In genomic region chr18:76562286-76562840, GRCh38 we compare ENCODE assay signal across 22 cellular contexts.
"Had no signal": no experiment of that assay in that cellular context is flagged by ENCODE, and none has a peak within 500 bp of the region (broad histone marks: within the 10 kb centered on the region; RNA-seq: fewer than 3 reads in every experiment).

No MANE protein-coding gene starts in this region.

- H2AFZ ChIP-seq: parathyroid adenoma had no signal

- H3K9ac ChIP-seq: parathyroid adenoma had no signal

- H3K4me3 Mint-ChIP-seq: memory B cell; natural killer cell; stimulated activated naive CD8-positive, alpha-beta T cell treated with anti-CD3 and anti-CD28 coated beads, Interleukin-15, amount 100 ng/mL, for 72 hours had no signal

- H3K4me1 ChIP-seq: parathyroid adenoma had no signal

- H3K27ac Mint-ChIP-seq: memory B cell; natural killer cell; progenitor cell of endocrine pancreas; stimulated activated naive CD8-positive, alpha-beta T cell treated with anti-CD3 and anti-CD28 coated beads, Interleukin-15, amount 100 ng/mL, for 72 hours had no signal

- H3K9me3 ChIP-seq: gastrocnemius medialis, neutrophil, right lobe of liver, suprapubic skin, transverse colon, upper lobe of right lung had no signal

- H3K9me3 Mint-ChIP-seq: memory B cell; natural killer cell; stimulated activated naive CD8-positive, alpha-beta T cell treated with anti-CD3 and anti-CD28 coated beads, Interleukin-15, amount 100 ng/mL, for 72 hours had no signal

- H3K27me3 ChIP-seq: neutrophil, right lobe of liver, suprapubic skin, transverse colon, upper lobe of right lung had no signal

- H3K4me1 Mint-ChIP-seq: stimulated activated naive CD8-positive, alpha-beta T cell treated with anti-CD3 and anti-CD28 coated beads, Interleukin-15, amount 100 ng/mL, for 72 hours had no signal

- ATAC-seq: esophagus mucosa; gastrocnemius medialis; left lobe of liver; natural killer cell; right lobe of liver; stimulated activated naive CD8-positive, alpha-beta T cell treated with anti-CD3 and anti-CD28 coated beads, Interleukin-15, amount 100 ng/mL, for 72 hours; upper lobe of right lung had no signal

- H3K27ac ChIP-seq: dorsolateral prefrontal cortex, gastrocnemius medialis, neutrophil, parathyroid adenoma, right lobe of liver, suprapubic skin, transverse colon, upper lobe of right lung had no signal

- H3K27me3 Mint-ChIP-seq: progenitor cell of endocrine pancreas had no signal

- DNase-seq: dorsolateral prefrontal cortex; effector CD4-positive, alpha-beta T cell; foreskin fibroblast; gastrocnemius medialis; kidney; natural killer cell; right lobe of liver; small intestine; stimulated activated CD4-positive, alpha-beta T cell treated with anti-CD3 and anti-CD28 coated beads, Interleukin-15, amount 100 ng/mL, for 24 hours; stimulated activated CD4-positive, alpha-beta T cell treated with anti-CD3 and anti-CD28 coated beads, Interleukin-2, amount 100 ng/mL, for 48 hours; stimulated activated naive CD4-positive, alpha-beta T cell; stimulated activated naive CD8-positive, alpha-beta T cell treated with anti-CD3 and anti-CD28 coated beads, Interleukin-15, amount 100 ng/mL, for 72 hours; transverse colon; upper lobe of right lung had no signal

- H3K4me3 ChIP-seq: dorsolateral prefrontal cortex, gastrocnemius medialis, lung, right lobe of liver, suprapubic skin, transverse colon, upper lobe of right lung had no signal

- H3K36me3 ChIP-seq: gastrocnemius medialis, neutrophil, right lobe of liver, suprapubic skin, transverse colon, upper lobe of right lung had no signal

- H3K36me3 Mint-ChIP-seq: memory B cell, natural killer cell had no signal
